21 cellular contexts compared by ENCODE assay signal in genomic region chr11:27411330-27411729, GRCh38.
"Had no signal": no experiment of that assay in that cellular context is flagged by ENCODE, and none has a peak within 500 bp of the region (broad histone marks: within the 10 kb centered on the region; RNA-seq: fewer than 3 reads in every experiment).

No MANE protein-coding gene starts in this region.

- H3K9me3 Mint-ChIP-seq: immature natural killer cell; memory B cell; natural killer cell; stimulated activated effector memory CD8-positive, alpha-beta T cell treated with anti-CD3 and anti-CD28 coated beads, Interleukin-12 subunit alpha, Interleukin-12 subunit beta, amount 100 ng/mL, for 72 hours had no signal

- H3K27me3 ChIP-seq: dorsolateral prefrontal cortex, ovary, sigmoid colon, stomach, thyroid gland, vagina had no signal

- H3K9me3 ChIP-seq: ovary, sigmoid colon, stomach, thyroid gland, vagina had no signal

- H3K36me3 ChIP-seq: ovary, stomach, thyroid gland, vagina had no signal

- H3K4me3 Mint-ChIP-seq: immature natural killer cell; memory B cell; natural killer cell; stimulated activated effector memory CD8-positive, alpha-beta T cell treated with anti-CD3 and anti-CD28 coated beads, Interleukin-12 subunit alpha, Interleukin-12 subunit beta, amount 100 ng/mL, for 72 hours had no signal

- H3K4me3 ChIP-seq: dorsolateral prefrontal cortex, lung, ovary, sigmoid colon, stomach, thyroid gland, vagina had no signal

- H3K27ac ChIP-seq: dorsolateral prefrontal cortex, ovary, sigmoid colon, stomach, thyroid gland, vagina had no signal

- ATAC-seq: left lobe of liver; natural killer cell; stimulated activated effector memory CD8-positive, alpha-beta T cell treated with anti-CD3 and anti-CD28 coated beads, Interleukin-12 subunit alpha, Interleukin-12 subunit beta, amount 100 ng/mL, for 72 hours had no signal

- H3K4me1 Mint-ChIP-seq: immature natural killer cell; memory B cell; natural killer cell; stimulated activated effector memory CD8-positive, alpha-beta T cell treated with anti-CD3 and anti-CD28 coated beads, Interleukin-12 subunit alpha, Interleukin-12 subunit beta, amount 100 ng/mL, for 72 hours had no signal

- H3K27ac Mint-ChIP-seq: immature natural killer cell; memory B cell; natural killer cell; stimulated activated effector memory CD8-positive, alpha-beta T cell treated with anti-CD3 and anti-CD28 coated beads, Interleukin-12 subunit alpha, Interleukin-12 subunit beta, amount 100 ng/mL, for 72 hours had no signal

- DNase-seq: dorsolateral prefrontal cortex; effector CD4-positive, alpha-beta T cell; hypothalamus; immature natural killer cell; natural killer cell; occipital lobe; ovary; sigmoid colon; stimulated activated CD4-positive, alpha-beta T cell treated with anti-CD3 and anti-CD28 coated beads, Interleukin-2, amount 100 ng/mL, for 24 hours; stimulated activated CD4-positive, alpha-beta T cell treated with anti-CD3 and anti-CD28 coated beads, Interleukin-4, amount 100 ng/mL, for 24 hours; stimulated activated naive CD4-positive, alpha-beta T cell treated with Interleukin-2 at 50 U/mL for 16 hours; stomach; thyroid gland; trophoblast cell had no signal

- FAIRE-seq: frontal cortex, keratinocyte had no signal

- H3K36me3 Mint-ChIP-seq: immature natural killer cell; natural killer cell; stimulated activated effector memory CD8-positive, alpha-beta T cell treated with anti-CD3 and anti-CD28 coated beads, Interleukin-12 subunit alpha, Interleukin-12 subunit beta, amount 100 ng/mL, for 72 hours had no signal
